ENCODE assay signal across 24 cellular contexts in genomic region chr4:155179216-155179615, GRCh38. TPM values are rescaled to one million over a fixed set of nuclear protein-coding genes. Genes with fewer than 3 reads are reported as not detected.
DNase-seq lines count a peak whose midpoint lies in the region; TF ChIP-seq lines count a peak whose summit lies in the region.
"Had no signal": no experiment of that assay in that cellular context is flagged by ENCODE, and none has a peak within 500 bp of the region (broad histone marks: within the 10 kb centered on the region; RNA-seq: fewer than 3 reads in every experiment).

No MANE protein-coding gene starts in this region.

- TF ChIP-seq CTCF in LNCaP clone FGC (IDR thresholded peaks at IDR 0.05; ENCODE audit: control insufficient read depth, extremely low read depth, insufficient read depth) (no peak), fibroblast of mammary gland (conservative IDR thresholded peaks at IDR 0.05; ENCODE audit: control insufficient read depth, insufficient read depth, low read depth, low read length) (no peak)

- H3K4me3 ChIP-seq in LNCaP clone FGC (ENCODE audit: low read depth, low read length) (no peak overlapping the region), fibroblast of mammary gland (ENCODE audit: control insufficient read depth, low read depth, low read length) (no peak overlapping the region), skeletal muscle cell (ENCODE audit: low read depth, low read length) (no peak overlapping the region)
- H3K4me3 ChIP-seq: GM23338, tibial nerve had no signal

- DNase-seq in LNCaP clone FGC (ENCODE audit: low read depth) (peak; percentile 65), amniotic epithelial cell (ENCODE audit: low read depth) (peak; percentile 29), fibroblast of mammary gland (ENCODE audit: low read depth) (peak; percentile 77), skeletal muscle cell (ENCODE audit: low read depth) (peak; percentile 92), NCI-H510A treated with DMSO at 0.1 percent for 48 hours (lab: John Stamatoyannopoulos, UW) (no peak), DMS114 treated with DMSO at 0.1 percent for 48 hours (lab: John Stamatoyannopoulos, UW; ENCODE audit: unreplicated experiment) (no peak), cerebellum (ENCODE audit: low spot score) (no peak)
- DNase-seq: activated CD4-positive, alpha-beta T cell treated with anti-CD3 and anti-CD28 coated beads for 36 hours; AML-193; brain microvascular endothelial cell; CD8-positive, alpha-beta memory T cell; NCI-H1092; NCI-H2081 treated with DMSO at 0.1 percent for 48 hours; NCI-H524; Right ventricle myocardium superior; small intestine; stimulated activated CD4-positive, alpha-beta T cell treated with anti-CD3 and anti-CD28 coated beads, Interleukin-4, amount 100 ng/mL, for 1 hour; T-cell had no signal

RNA-seq across cellular contexts. Expression of gene NPY2R, which starts 29.2 kb away (rescaled TPM):
- total RNA-seq in cerebellum = 0.91 TPM
- total RNA-seq: activated CD4-positive, alpha-beta T cell treated with anti-CD3 and anti-CD28 coated beads for 36 hours; CD8-positive, alpha-beta memory T cell; esophagus mucosa; liver; neural crest cell; progenitor cell of endocrine pancreas; Right ventricle myocardium superior; T-cell had no signal

Comparison
In these comparisons a context has a peak if more than half of its experiments do, and no peak if none do; other contexts are left out.
1. DNase-seq: peak in LNCaP clone FGC (single experiment), amniotic epithelial cell (single experiment), fibroblast of mammary gland (single experiment) and skeletal muscle cell (single experiment); none in NCI-H510A treated with DMSO at 0.1 percent for 48 hours (single experiment), DMS114 treated with DMSO at 0.1 percent for 48 hours (single experiment) and cerebellum (single experiment).